Comparison of ENCODE assay signal across 43 cellular contexts in genomic region chr19:55935206-55935605, GRCh38. TPM values are rescaled to one million over a fixed set of nuclear protein-coding genes. Genes with fewer than 3 reads are reported as not detected.
"Had no signal": no experiment of that assay in that cellular context is flagged by ENCODE, and none has a peak within 500 bp of the region (broad histone marks: within the 10 kb centered on the region; RNA-seq: fewer than 3 reads in every experiment).

No MANE protein-coding gene starts in this region.

- H3K27me3 ChIP-seq: adrenal gland, ascending aorta, body of pancreas, brain microvascular endothelial cell, breast epithelium, cardiac muscle cell had no signal

- ATAC-seq: activated naive CD4-positive, alpha-beta T cell treated with anti-CD3 and anti-CD28 coated beads, Interleukin-2, amount 50 U/mL, for 72 hours; activated naive CD8-positive, alpha-beta T cell treated with anti-CD3 and anti-CD28 coated beads, Interleukin-2, amount 50 U/mL, for 24 hours; activated T-cell treated with anti-CD3 and anti-CD28 coated beads, Interleukin-2, amount 50 U/mL, for 4 hours; activated T-cell treated with anti-CD3 and anti-CD28 coated beads, Interleukin-2, amount 50 U/mL, for 72 hours; activated T-helper 17 cell treated with anti-CD3 and anti-CD28 coated beads, Interleukin-2, amount 50 U/mL, for 72 hours; body of pancreas had no signal

- H3K27ac Mint-ChIP-seq: activated naive CD4-positive, alpha-beta T cell treated with anti-CD3 and anti-CD28 coated beads for 36 hours; activated naive CD4-positive, alpha-beta T cell treated with anti-CD3 and anti-CD28 coated beads, Interleukin-2, amount 10 ng/mL, durations not matched to agents 7 days and 5 days; activated naive CD4-positive, alpha-beta T cell treated with anti-CD3 and anti-CD28 coated beads, Interleukin-2, amount 50 U/mL, for 24 hours; activated naive CD4-positive, alpha-beta T cell treated with anti-CD3 and anti-CD28 coated beads, Interleukin-2, amount 50 U/mL, for 72 hours; activated naive CD8-positive, alpha-beta T cell; activated naive CD8-positive, alpha-beta T cell treated with anti-CD3 and anti-CD28 coated beads for 36 hours; activated naive CD8-positive, alpha-beta T cell treated with anti-CD3 and anti-CD28 coated beads, Interleukin-2, amount 10 ng/mL, durations not matched to agents 7 days and 5 days; activated naive CD8-positive, alpha-beta T cell treated with anti-CD3 and anti-CD28 coated beads, Interleukin-2, amount 50 U/mL, for 24 hours; activated T-cell treated with anti-CD3 and anti-CD28 coated beads, Interleukin-2, amount 50 U/mL, for 24 hours; activated T-cell treated with anti-CD3 and anti-CD28 coated beads, Interleukin-2, amount 50 U/mL, for 72 hours; activated T-helper 1 cell treated with anti-CD3 and anti-CD28 coated beads, Interleukin-12 subunit alpha, Interleukin-12 subunit beta, Interleukin-2, Interleukin-4 antibody, amounts not matched to agents 30 ng/mL and 10 ng/mL and 1 ng/mL, durations not matched to agents 14 hours and 24 hours and 36 hours; activated T-helper 17 cell treated with anti-CD3 and anti-CD28 coated beads, Interleukin-2, amount 50 U/mL, for 72 hours; activated T-helper 2 cell treated with anti-CD3 and anti-CD28 coated beads, Interferon-gamma antibody, Interleukin-2, Interleukin-4, amounts not matched to agents 10 μg/mL and 5 μg/mL and 100 μg/mL, durations not matched to agents 14 hours and 24 hours and 36 hours; brain had no signal

- H3K4me1 ChIP-seq: adrenal gland, ascending aorta, body of pancreas, breast epithelium had no signal

- H3K9me3 ChIP-seq: adrenal gland, ascending aorta, body of pancreas had no signal

- H3K36me3 ChIP-seq: adrenal gland, ascending aorta, brain microvascular endothelial cell, breast epithelium, cardiac muscle cell had no signal

- H3K4me1 Mint-ChIP-seq: activated naive CD4-positive, alpha-beta T cell treated with anti-CD3 and anti-CD28 coated beads, Interleukin-2, amount 10 ng/mL, durations not matched to agents 7 days and 5 days; activated naive CD4-positive, alpha-beta T cell treated with anti-CD3 and anti-CD28 coated beads, Interleukin-2, amount 50 U/mL, for 24 hours; activated naive CD8-positive, alpha-beta T cell treated with anti-CD3 and anti-CD28 coated beads for 36 hours; activated naive CD8-positive, alpha-beta T cell treated with anti-CD3 and anti-CD28 coated beads, Interleukin-2, amount 10 ng/mL, durations not matched to agents 7 days and 5 days; activated naive CD8-positive, alpha-beta T cell treated with anti-CD3 and anti-CD28 coated beads, Interleukin-2, amount 50 U/mL, for 24 hours; activated T-helper 17 cell treated with anti-CD3 and anti-CD28 coated beads, Interleukin-2, amount 50 U/mL, for 72 hours; brain; central memory CD8-positive, alpha-beta T cell had no signal

- H3K36me3 Mint-ChIP-seq: activated naive CD4-positive, alpha-beta T cell treated with anti-CD3 and anti-CD28 coated beads, Interleukin-2, amount 10 ng/mL, durations not matched to agents 7 days and 5 days; activated naive CD8-positive, alpha-beta T cell treated with anti-CD3 and anti-CD28 coated beads for 36 hours; activated naive CD8-positive, alpha-beta T cell treated with anti-CD3 and anti-CD28 coated beads, Interleukin-2, amount 10 ng/mL, durations not matched to agents 7 days and 5 days; brain had no signal

- H3K4me3 ChIP-seq: adrenal gland, ascending aorta, body of pancreas, breast epithelium, cardiac muscle cell had no signal

- H3K27ac ChIP-seq: adrenal gland, ascending aorta, body of pancreas, brain microvascular endothelial cell, breast epithelium, cardiac muscle cell had no signal

- DNase-seq: activated effector memory CD4-positive, alpha-beta T cell treated with anti-CD3 and anti-CD28 coated beads, Interleukin-2, amount 50 U/mL, for 16 hours; activated effector memory CD4-positive, alpha-beta T cell treated with Interleukin-2 at 50 U/mL for 16 hours; activated gamma-delta T cell; activated gamma-delta T cell treated with Interleukin-2 at 50 U/mL for 16 hours; activated naive CD4-positive, alpha-beta T cell; activated naive CD4-positive, alpha-beta T cell treated with anti-CD3 and anti-CD28 coated beads for 36 hours; activated naive CD4-positive, alpha-beta T cell treated with anti-CD3 and anti-CD28 coated beads, Interleukin-2, amount 10 ng/mL, durations not matched to agents 7 days and 5 days; activated naive CD4-positive, alpha-beta T cell treated with anti-CD3 and anti-CD28 coated beads, Interleukin-2, amount 50 U/mL, for 16 hours; activated naive CD4-positive, alpha-beta T cell treated with Interleukin-2 at 50 U/mL for 16 hours; activated naive CD8-positive, alpha-beta T cell treated with anti-CD3 and anti-CD28 coated beads for 36 hours; activated naive CD8-positive, alpha-beta T cell treated with anti-CD3 and anti-CD28 coated beads, Interleukin-2, amount 10 ng/mL, durations not matched to agents 7 days and 5 days; activated naive CD8-positive, alpha-beta T cell treated with anti-CD3 and anti-CD28 coated beads, Interleukin-2, amount 50 U/mL, for 24 hours; activated T-cell treated with anti-CD3 and anti-CD28 coated beads for 4 hours; activated T-cell treated with anti-CD3 and anti-CD28 coated beads, Interleukin-2, amount 50 U/mL, for 1 hour; activated T-cell treated with anti-CD3 and anti-CD28 coated beads, Interleukin-2, amount 50 U/mL, for 24 hours; activated T-cell treated with anti-CD3 and anti-CD28 coated beads, Interleukin-2, amount 50 U/mL, for 4 hours; activated T-cell treated with anti-CD3 and anti-CD28 coated beads, Interleukin-2, amount 50 U/mL, for 48 hours; activated T-cell treated with anti-CD3 and anti-CD28 coated beads, Interleukin-2, amount 50 U/mL, for 72 hours; adrenal gland; amniotic stem cell; amygdala; anterior cingulate cortex; aorta; body of pancreas; brain microvascular endothelial cell; caudate nucleus; central memory CD4-positive, alpha-beta T cell; cerebellar nuclear complex had no signal

- H3K4me3 Mint-ChIP-seq: activated naive CD4-positive, alpha-beta T cell treated with anti-CD3 and anti-CD28 coated beads for 36 hours; activated naive CD4-positive, alpha-beta T cell treated with anti-CD3 and anti-CD28 coated beads, Interleukin-2, amount 10 ng/mL, durations not matched to agents 7 days and 5 days; activated naive CD4-positive, alpha-beta T cell treated with anti-CD3 and anti-CD28 coated beads, Interleukin-2, amount 50 U/mL, for 24 hours; activated naive CD8-positive, alpha-beta T cell; activated naive CD8-positive, alpha-beta T cell treated with anti-CD3 and anti-CD28 coated beads for 36 hours; activated naive CD8-positive, alpha-beta T cell treated with anti-CD3 and anti-CD28 coated beads, Interleukin-2, amount 10 ng/mL, durations not matched to agents 7 days and 5 days; activated naive CD8-positive, alpha-beta T cell treated with anti-CD3 and anti-CD28 coated beads, Interleukin-2, amount 50 U/mL, for 24 hours; activated T-cell treated with anti-CD3 and anti-CD28 coated beads, Interleukin-2, amount 50 U/mL, for 24 hours; activated T-cell treated with anti-CD3 and anti-CD28 coated beads, Interleukin-2, amount 50 U/mL, for 4 hours; activated T-cell treated with anti-CD3 and anti-CD28 coated beads, Interleukin-2, amount 50 U/mL, for 72 hours; activated T-helper 1 cell treated with anti-CD3 and anti-CD28 coated beads, Interleukin-12 subunit alpha, Interleukin-12 subunit beta, Interleukin-2, Interleukin-4 antibody, amounts not matched to agents 30 ng/mL and 10 ng/mL and 1 ng/mL, durations not matched to agents 14 hours and 24 hours and 36 hours; activated T-helper 17 cell treated with anti-CD3 and anti-CD28 coated beads, Interleukin-2, amount 50 U/mL, for 72 hours; brain; central memory CD8-positive, alpha-beta T cell had no signal

- H3K27me3 Mint-ChIP-seq: activated naive CD4-positive, alpha-beta T cell treated with anti-CD3 and anti-CD28 coated beads, Interleukin-2, amount 10 ng/mL, durations not matched to agents 7 days and 5 days; activated naive CD8-positive, alpha-beta T cell; activated naive CD8-positive, alpha-beta T cell treated with anti-CD3 and anti-CD28 coated beads, Interleukin-2, amount 10 ng/mL, durations not matched to agents 7 days and 5 days; activated naive CD8-positive, alpha-beta T cell treated with anti-CD3 and anti-CD28 coated beads, Interleukin-2, amount 50 U/mL, for 24 hours; activated T-cell treated with anti-CD3 and anti-CD28 coated beads, Interleukin-2, amount 50 U/mL, for 24 hours had no signal

RNA-seq across cellular contexts. Expression of gene NLRP13, which starts 3.1 kb away (rescaled TPM):
- total RNA-seq: activated naive CD4-positive, alpha-beta T cell treated with anti-CD3 and anti-CD28 coated beads for 36 hours; activated naive CD4-positive, alpha-beta T cell treated with anti-CD3 and anti-CD28 coated beads, Interleukin-2, amount 50 U/mL, for 72 hours; activated naive CD8-positive, alpha-beta T cell treated with anti-CD3 and anti-CD28 coated beads for 36 hours; activated naive CD8-positive, alpha-beta T cell treated with anti-CD3 and anti-CD28 coated beads, Interleukin-2, amount 10 ng/mL, durations not matched to agents 7 days and 5 days; activated T-cell treated with anti-CD3 and anti-CD28 coated beads, Interleukin-2, amount 50 U/mL, for 4 hours; activated T-cell treated with anti-CD3 and anti-CD28 coated beads, Interleukin-2, amount 50 U/mL, for 72 hours; activated T-helper 1 cell treated with anti-CD3 and anti-CD28 coated beads, Interleukin-12 subunit alpha, Interleukin-12 subunit beta, Interleukin-2, Interleukin-4 antibody, amounts not matched to agents 30 ng/mL and 10 ng/mL and 1 ng/mL, durations not matched to agents 14 hours and 24 hours and 36 hours; activated T-helper 17 cell treated with anti-CD3 and anti-CD28 coated beads, Interleukin-2, amount 50 U/mL, for 72 hours; activated T-helper 2 cell treated with anti-CD3 and anti-CD28 coated beads, Interferon-gamma antibody, Interleukin-2, Interleukin-4, amounts not matched to agents 10 μg/mL and 5 μg/mL and 100 μg/mL, durations not matched to agents 14 hours and 24 hours and 36 hours; adrenal gland; aorta; ascending aorta; astrocyte; body of pancreas; bronchial epithelial cell; cardiac muscle cell; cardiac septum; cerebellum had no signal

RNA-seq across cellular contexts. Expression of gene NLRP8, which starts 12.4 kb away (rescaled TPM):
- total RNA-seq: activated naive CD4-positive, alpha-beta T cell treated with anti-CD3 and anti-CD28 coated beads for 36 hours; activated naive CD4-positive, alpha-beta T cell treated with anti-CD3 and anti-CD28 coated beads, Interleukin-2, amount 50 U/mL, for 72 hours; activated naive CD8-positive, alpha-beta T cell treated with anti-CD3 and anti-CD28 coated beads for 36 hours; activated naive CD8-positive, alpha-beta T cell treated with anti-CD3 and anti-CD28 coated beads, Interleukin-2, amount 10 ng/mL, durations not matched to agents 7 days and 5 days; activated T-cell treated with anti-CD3 and anti-CD28 coated beads, Interleukin-2, amount 50 U/mL, for 4 hours; activated T-cell treated with anti-CD3 and anti-CD28 coated beads, Interleukin-2, amount 50 U/mL, for 72 hours; activated T-helper 1 cell treated with anti-CD3 and anti-CD28 coated beads, Interleukin-12 subunit alpha, Interleukin-12 subunit beta, Interleukin-2, Interleukin-4 antibody, amounts not matched to agents 30 ng/mL and 10 ng/mL and 1 ng/mL, durations not matched to agents 14 hours and 24 hours and 36 hours; activated T-helper 17 cell treated with anti-CD3 and anti-CD28 coated beads, Interleukin-2, amount 50 U/mL, for 72 hours; activated T-helper 2 cell treated with anti-CD3 and anti-CD28 coated beads, Interferon-gamma antibody, Interleukin-2, Interleukin-4, amounts not matched to agents 10 μg/mL and 5 μg/mL and 100 μg/mL, durations not matched to agents 14 hours and 24 hours and 36 hours; adrenal gland; aorta; ascending aorta; astrocyte; body of pancreas; bronchial epithelial cell; cardiac muscle cell; cardiac septum; cerebellum had no signal

RNA-seq across cellular contexts. Expression of gene NLRP5, which starts 51.4 kb away (rescaled TPM):
- total RNA-seq: activated naive CD4-positive, alpha-beta T cell treated with anti-CD3 and anti-CD28 coated beads for 36 hours; activated naive CD4-positive, alpha-beta T cell treated with anti-CD3 and anti-CD28 coated beads, Interleukin-2, amount 50 U/mL, for 72 hours; activated naive CD8-positive, alpha-beta T cell treated with anti-CD3 and anti-CD28 coated beads for 36 hours; activated naive CD8-positive, alpha-beta T cell treated with anti-CD3 and anti-CD28 coated beads, Interleukin-2, amount 10 ng/mL, durations not matched to agents 7 days and 5 days; activated T-cell treated with anti-CD3 and anti-CD28 coated beads, Interleukin-2, amount 50 U/mL, for 4 hours; activated T-cell treated with anti-CD3 and anti-CD28 coated beads, Interleukin-2, amount 50 U/mL, for 72 hours; activated T-helper 1 cell treated with anti-CD3 and anti-CD28 coated beads, Interleukin-12 subunit alpha, Interleukin-12 subunit beta, Interleukin-2, Interleukin-4 antibody, amounts not matched to agents 30 ng/mL and 10 ng/mL and 1 ng/mL, durations not matched to agents 14 hours and 24 hours and 36 hours; activated T-helper 17 cell treated with anti-CD3 and anti-CD28 coated beads, Interleukin-2, amount 50 U/mL, for 72 hours; activated T-helper 2 cell treated with anti-CD3 and anti-CD28 coated beads, Interferon-gamma antibody, Interleukin-2, Interleukin-4, amounts not matched to agents 10 μg/mL and 5 μg/mL and 100 μg/mL, durations not matched to agents 14 hours and 24 hours and 36 hours; adrenal gland; aorta; ascending aorta; astrocyte; body of pancreas; bronchial epithelial cell; cardiac muscle cell; cardiac septum; cerebellum had no signal
